4 cellular contexts compared by ENCODE assay signal in genomic region chr16:18344634-18345033, GRCh38. TPM values are rescaled to one million over a fixed set of nuclear protein-coding genes. Genes with fewer than 3 reads are reported as not detected.
"Had no signal": no experiment of that assay in that cellular context is flagged by ENCODE, and none has a peak within 500 bp of the region (broad histone marks: within the 10 kb centered on the region; RNA-seq: fewer than 3 reads in every experiment).

No MANE protein-coding gene starts in this region.

RNA-seq across cellular contexts. Expression of gene NPIPA8, which starts 8.1 kb away (rescaled TPM):
- total RNA-seq: left ventricle myocardium superior, lung microvascular endothelial cell, mononuclear cell, myocyte had no signal
